ENCODE assay signal across 25 cellular contexts in genomic region chr13:110929104-110929777, GRCh38. TPM values are rescaled to one million over a fixed set of nuclear protein-coding genes. Genes with fewer than 3 reads are reported as not detected.
DNase-seq lines count a peak whose midpoint lies in the region; ATAC-seq and TF ChIP-seq lines count a peak whose summit lies in the region.
"Had no signal": no experiment of that assay in that cellular context is flagged by ENCODE, and none has a peak within 500 bp of the region (broad histone marks: within the 10 kb centered on the region; RNA-seq: fewer than 3 reads in every experiment).

No MANE protein-coding gene starts in this region.

- H3K27ac ChIP-seq in BLaER1 treated with 17β-estradiol and CSF1 and Interleukin-3, amounts not matched to agents 10 nM and 100 nM, result peak overlapping the region in 4 of 11 experiments; percentile 1 to 55 (median 32); a peak in 3 of 22 replicates
- H3K27ac ChIP-seq in HEK293 (ENCODE audit: extremely low read depth, low read depth, low read length) (no peak overlapping the region), OCI-LY3 (ENCODE audit: low read length) (no peak overlapping the region)
- H3K27ac ChIP-seq: cardiac muscle cell, RWPE1, testis, vagina had no signal

- H3K9ac ChIP-seq in BLaER1 treated with 17β-estradiol and CSF1 and Interleukin-3, amounts not matched to agents 10 nM and 100 nM, result 0 out of 22 replicates have a peak overlapping the region, but pooled peaks of 2 of the 11 experiments have one; percentile 11 to 36
- no peak overlapping the region for H3K9ac ChIP-seq in OCI-LY3 (ENCODE audit: low read length)

- no peaks in the 10 kb centered on the region for H3K4me1 Mint-ChIP-seq in immature natural killer cell
- H3K4me1 Mint-ChIP-seq: activated CD4-positive, alpha-beta T cell treated with anti-CD3 and anti-CD28 coated beads for 36 hours; T-helper 17 cell had no signal

- peaks cover 5 to 44% (median 10%) of the 10 kb centered on the region in 3 donors for H3K27me3 Mint-ChIP-seq in immature natural killer cell (ENCODE audit: low read depth in 3 of 3)

- no peaks in the 10 kb centered on the region for H3K27me3 ChIP-seq in BLaER1 treated with 17β-estradiol and CSF1 and Interleukin-3, amounts not matched to agents 10 nM and 100 nM
- no peaks in the 10 kb centered on the region for H3K27me3 ChIP-seq in OCI-LY3 (ENCODE audit: low read depth, low read length)
- H3K27me3 ChIP-seq: cardiac muscle cell, testis, vagina had no signal

- no peak for DNase-seq in NCI-H748 treated with DMSO at 0.1 percent for 48 hours (lab: John Stamatoyannopoulos, UW)
- DNase-seq in T1000 (lab: John Stamatoyannopoulos, UW), result no peak
- no peak for DNase-seq in immature natural killer cell
- DNase-seq in NCI-H69 (lab: John Stamatoyannopoulos, UW), result no peak
- DNase-seq: ACHN; activated CD4-positive, alpha-beta T cell treated with anti-CD3 and anti-CD28 coated beads for 36 hours; activated naive CD4-positive, alpha-beta T cell treated with anti-CD3 and anti-CD28 coated beads for 36 hours; activated T-cell treated with anti-CD3 and anti-CD28 coated beads, Interleukin-2, amount 50 U/mL, for 72 hours; aorta; islet precursor cell; NCI-H1694 treated with DMSO at 0.1 percent for 48 hours; NCI-H526 treated with DMSO at 0.1 percent for 48 hours; retina; T-helper 17 cell; testis had no signal

- peaks cover 0 to 13% (median 10%) of the 10 kb centered on the region in 3 donors for H3K36me3 Mint-ChIP-seq in immature natural killer cell

- no peak overlapping the region for H3K27ac Mint-ChIP-seq in immature natural killer cell
- H3K27ac Mint-ChIP-seq: activated CD4-positive, alpha-beta T cell treated with anti-CD3 and anti-CD28 coated beads for 36 hours; activated naive CD4-positive, alpha-beta T cell treated with anti-CD3 and anti-CD28 coated beads for 36 hours; activated T-cell treated with anti-CD3 and anti-CD28 coated beads, Interleukin-2, amount 50 U/mL, for 72 hours had no signal

- H4K20me1 ChIP-seq in BLaER1 treated with 17β-estradiol and CSF1 and Interleukin-3, amounts not matched to agents 10 nM and 100 nM, result no peaks in the 10 kb centered on the region
- H4K20me1 ChIP-seq in OCI-LY3 (ENCODE audit: insufficient read depth, low read length), result no peaks in the 10 kb centered on the region

- H3K79me2 ChIP-seq in OCI-LY3 (ENCODE audit: low read length), result no peaks in the 10 kb centered on the region

- CTCF ChIA-PET in HEK293 (lab: Yijun Ruan, JAX), result interaction anchor here (0.7 kb wide), 1 partner anchor 404 kb away, joined by 3 read pairs; no protein-coding TSS in a partner anchor

- H3K4me1 ChIP-seq in BLaER1 treated with 17β-estradiol and CSF1 and Interleukin-3, amounts not matched to agents 10 nM and 100 nM, result peaks cover 6 to 13% (median 7%) of the 10 kb centered on the region in 10 experiments; a peak in 19 of 20 replicates
- H3K4me1 ChIP-seq in HEK293 (ENCODE audit: control insufficient read depth, insufficient read depth, low read length) (no peaks in the 10 kb centered on the region), OCI-LY3 (ENCODE audit: low read length) (peaks cover 17% of the 10 kb centered on the region)
- H3K4me1 ChIP-seq: testis, vagina had no signal

- ATAC-seq in GM18868 (IDR thresholded peaks at IDR 0.05; ENCODE audit: unreplicated experiment), result peak; percentile 65
- ATAC-seq: activated CD4-positive, alpha-beta T cell treated with anti-CD3 and anti-CD28 coated beads for 36 hours; HepG2; T-helper 17 cell had no signal

- peaks cover 8 to 25% (median 15%) of the 10 kb centered on the region in 6 donors for H3K9me3 Mint-ChIP-seq in immature natural killer cell

- no peak overlapping the region for H3K4me3 ChIP-seq in BLaER1 treated with 17β-estradiol and CSF1 and Interleukin-3, amounts not matched to agents 10 nM and 100 nM
- H3K4me3 ChIP-seq in HEK293 (ENCODE audit: low read depth, low read length) (no peak overlapping the region), OCI-LY3 (ENCODE audit: low read length) (no peak overlapping the region)
- H3K4me3 ChIP-seq: cardiac muscle cell, smooth muscle cell, testis, vagina had no signal

- no peak overlapping the region for H3K4me3 Mint-ChIP-seq in immature natural killer cell
- H3K4me3 Mint-ChIP-seq: activated CD4-positive, alpha-beta T cell treated with anti-CD3 and anti-CD28 coated beads for 36 hours; activated naive CD4-positive, alpha-beta T cell treated with anti-CD3 and anti-CD28 coated beads for 36 hours; activated T-cell treated with anti-CD3 and anti-CD28 coated beads, Interleukin-2, amount 50 U/mL, for 72 hours; natural killer cell treated with Interleukin-12 subunit alpha and Interleukin-12 subunit beta and Interleukin-15 and Interleukin-18, amount 100 ng/mL, for 72 hours; T-helper 17 cell had no signal

- H3K9me3 ChIP-seq in BLaER1 treated with 17β-estradiol and CSF1 and Interleukin-3, amounts not matched to agents 10 nM and 100 nM (replicated peaks in 1 of 11), result peaks cover 37 to 49% (median 45%) of the 10 kb centered on the region in 11 experiments
- H3K9me3 ChIP-seq in HEK293 (ENCODE audit: control insufficient read depth, insufficient read depth, low read depth, low read length) (no peaks in the 10 kb centered on the region), OCI-LY3 (ENCODE audit: insufficient read depth, low read length) (no peaks in the 10 kb centered on the region)

- peak overlapping the region; percentile 17 to 67 (median 52); a peak in 19 of 22 replicates for H3K4me2 ChIP-seq in BLaER1 treated with 17β-estradiol and CSF1 and Interleukin-3, amounts not matched to agents 10 nM and 100 nM
- peak overlapping the region; percentile 42 for H3K4me2 ChIP-seq in OCI-LY3 (ENCODE audit: low read length)
- H3K4me2 ChIP-seq: smooth muscle cell had no signal

- POLR2A ChIA-PET in HEK293 (lab: Yijun Ruan, JAX), result no interaction called here

- peaks cover 0 to 8% (median 0%) of the 10 kb centered on the region in 11 experiments; a peak in 5 of 22 replicates for H3K36me3 ChIP-seq in BLaER1 treated with 17β-estradiol and CSF1 and Interleukin-3, amounts not matched to agents 10 nM and 100 nM
- H3K36me3 ChIP-seq in HEK293 (ENCODE audit: control insufficient read depth in 2 of 2, insufficient read depth in 1 of 2, low read length in 2 of 2), result no peaks in the 10 kb centered on the region
- H3K36me3 ChIP-seq in OCI-LY3 (replicated peaks; ENCODE audit: low read depth, low read length), result no peaks in the 10 kb centered on the region
- H3K36me3 ChIP-seq: cardiac muscle cell, vagina had no signal

- TF ChIP-seq CTCF in HEK293 (tag by site-specific recombination; IDR thresholded peaks at IDR 0.05) (no peak), OCI-LY3 (IDR thresholded peaks at IDR 0.05; ENCODE audit: low read depth, low read length) (no peak)

- peak overlapping the region; percentile 83 for H2AFZ ChIP-seq in OCI-LY3 (ENCODE audit: low read depth, low read length)

TF ChIP-seq in HEK293, 187 proteins besides CTCF, POLR2A, EP300 and RAD21:
- no peak for TF ChIP-seq MZF1 (tag by site-specific recombination; IDR thresholded peaks at IDR 0.05; ENCODE audit: borderline replicate concordance)
- no peak for TF ChIP-seq ZBTB1 (tag by site-specific recombination; IDR thresholded peaks at IDR 0.05)
- peak; percentile 33; the same call in 1 of the 2 replicates for TF ChIP-seq ZBTB11 (tag by site-specific recombination; conservative IDR thresholded peaks at IDR 0.05; ENCODE audit: low read depth)
- TF ChIP-seq ZNF561 (tag by site-specific recombination; IDR thresholded peaks at IDR 0.05; ENCODE audit: borderline replicate concordance), result no peak
- no peak for TF ChIP-seq ZFP37 (tag by site-specific recombination; IDR thresholded peaks at IDR 0.05)

RNA-seq across cellular contexts. Expression of gene ANKRD10, which starts 14.4 kb away (rescaled TPM):
- polyA plus RNA-seq in immature natural killer cell, result 10 to 100 TPM; 59.5 to 96.9 (median 83.2) TPM
